21 cellular contexts compared by ENCODE assay signal in genomic region chr2:8225798-8226197, GRCh38.
DNase-seq lines count a peak whose midpoint lies in the region; ATAC-seq and TF ChIP-seq lines count a peak whose summit lies in the region.
"Had no signal": no experiment of that assay in that cellular context is flagged by ENCODE, and none has a peak within 500 bp of the region (broad histone marks: within the 10 kb centered on the region; RNA-seq: fewer than 3 reads in every experiment).

No MANE protein-coding gene starts in this region.

- CTCF ChIA-PET in activated CD8-positive, alpha-beta memory T cell treated with anti-CD3 and anti-CD28 coated beads, Interleukin-2, amount 10 ng/mL, durations not matched to agents 7 days and 5 days (lab: Charles Lee) = interaction anchor here (1.7 kb wide), 1 partner anchor 624 kb away, joined by 4 read pairs; no protein-coding TSS in a partner anchor

- H4K91ac ChIP-seq in mesenchymal stem cell (ENCODE audit: low read length) = no peak overlapping the region

- H3K27ac ChIP-seq in esophagus muscularis mucosa (replicated peaks in 1 of 4) (no peak overlapping the region), mesenchymal stem cell (ENCODE audit: low read length, poor library complexity, severe bottlenecking) (no peak overlapping the region), uterus (peak overlapping the region; percentile 16 to 26), gastroesophageal sphincter (no peak overlapping the region)
- H3K27ac ChIP-seq: A549 had no signal

- peak; percentile 15 for DNase-seq in activated CD8-positive, alpha-beta memory T cell treated with anti-CD3 and anti-CD28 coated beads, Interleukin-2, amount 10 ng/mL, durations not matched to agents 7 days and 5 days
- DNase-seq in activated CD8-positive, alpha-beta memory T cell treated with anti-CD3 and anti-CD28 coated beads, Interleukin-2, amount 50 U/mL, for 48 hours = no peak
- DNase-seq in esophagus muscularis mucosa (ENCODE audit: extremely low spot score) (peak; percentile 50), mesenchymal stem cell (no peak), uterus (no peak)
- no peak for DNase-seq in activated CD4-positive, alpha-beta T cell treated with anti-CD3 and anti-CD28 coated beads for 1 hour
- DNase-seq: 8988T; ACHN; AML-193; BE2C; Calu3; CD4-positive, alpha-beta memory T cell; COR-L47; DMS79 treated with DMSO at 0.1 percent for 48 hours; GF-D8; GOT3; HFFc6 had no signal

- 92% methylated on average over 6 of the region's 6 CpGs for WGBS in esophagus muscularis mucosa
- WGBS in mesenchymal stem cell = over 99% methylated on average over 6 of the region's 6 CpGs
- 70 to 72% methylated on average over 2 to 6 of the region's 6 CpGs for WGBS in gastroesophageal sphincter (ENCODE audit: low coverage in 1 of 2), 2 donors

- no peak for TF ChIP-seq POLR2A in esophagus muscularis mucosa (IDR thresholded peaks at IDR 0.05; ENCODE audit: low read depth)
- no peak for TF ChIP-seq POLR2A in uterus (IDR thresholded peaks at IDR 0.05)
- no peak for TF ChIP-seq POLR2A in gastroesophageal sphincter (IDR thresholded peaks at IDR 0.05)

- H3K27me3 Mint-ChIP-seq in activated CD8-positive, alpha-beta memory T cell treated with anti-CD3 and anti-CD28 coated beads, Interleukin-2, amount 10 ng/mL, durations not matched to agents 7 days and 5 days = no peaks in the 10 kb centered on the region
- H3K27me3 Mint-ChIP-seq: CD4-positive, alpha-beta memory T cell had no signal

- no peak overlapping the region for H4K8ac ChIP-seq in mesenchymal stem cell (ENCODE audit: low read length)

- TF ChIP-seq EP300 in esophagus muscularis mucosa (IDR thresholded peaks at IDR 0.05) (no peak), gastroesophageal sphincter (IDR thresholded peaks at IDR 0.05) (no peak)

- no peak overlapping the region for H3K14ac ChIP-seq in mesenchymal stem cell (ENCODE audit: low read length in 2 of 2)

- no peak overlapping the region for H3K4ac ChIP-seq in mesenchymal stem cell (ENCODE audit: low read depth in 1 of 2, low read length in 2 of 2)

- no peak overlapping the region for H3K4me3 ChIP-seq in esophagus muscularis mucosa
- no peak overlapping the region for H3K4me3 ChIP-seq in mesenchymal stem cell (ENCODE audit: insufficient read depth in 1 of 2, low read depth in 1 of 2, low read length in 2 of 2)
- H3K4me3 ChIP-seq in uterus = no peak overlapping the region
- no peak overlapping the region for H3K4me3 ChIP-seq in gastroesophageal sphincter
- H3K4me3 ChIP-seq: A549; BLaER1 treated with 17β-estradiol and CSF1 and Interleukin-3, amounts not matched to agents 10 nM and 100 nM; HAP-1 had no signal

- H3K4me3 Mint-ChIP-seq in activated CD8-positive, alpha-beta memory T cell treated with anti-CD3 and anti-CD28 coated beads, Interleukin-2, amount 10 ng/mL, durations not matched to agents 7 days and 5 days = no peak overlapping the region
- H3K4me3 Mint-ChIP-seq: CD4-positive, alpha-beta memory T cell; HFFc6 had no signal

- no peak for ATAC-seq in activated CD8-positive, alpha-beta memory T cell treated with anti-CD3 and anti-CD28 coated beads, Interleukin-2, amount 10 ng/mL, durations not matched to agents 7 days and 5 days
- no peak for ATAC-seq in gastroesophageal sphincter
- ATAC-seq: A549 had no signal

- no peak overlapping the region for H3K27ac Mint-ChIP-seq in activated CD8-positive, alpha-beta memory T cell treated with anti-CD3 and anti-CD28 coated beads, Interleukin-2, amount 10 ng/mL, durations not matched to agents 7 days and 5 days
- H3K27ac Mint-ChIP-seq: CD4-positive, alpha-beta memory T cell; HFFc6 had no signal

- H2BK15ac ChIP-seq in mesenchymal stem cell (ENCODE audit: low read depth, poor library complexity, severe bottlenecking) = peak overlapping the region; percentile 36

- no peak overlapping the region for H2AFZ ChIP-seq in mesenchymal stem cell (ENCODE audit: low read depth, low read length)

- H2AK5ac ChIP-seq in mesenchymal stem cell (ENCODE audit: low read length, severe bottlenecking) = no peak overlapping the region

- peaks cover 14% of the 10 kb centered on the region for H3K4me1 Mint-ChIP-seq in activated CD8-positive, alpha-beta memory T cell treated with anti-CD3 and anti-CD28 coated beads, Interleukin-2, amount 10 ng/mL, durations not matched to agents 7 days and 5 days

- H3K79me1 ChIP-seq in mesenchymal stem cell (replicated peaks; ENCODE audit: low read length, poor library complexity, severe bottlenecking) = no peaks in the 10 kb centered on the region

- H3K4me2 ChIP-seq in mesenchymal stem cell (ENCODE audit: low read length, poor library complexity, severe bottlenecking) = no peak overlapping the region
- H3K4me2 ChIP-seq: A549; BLaER1 treated with 17β-estradiol and CSF1 and Interleukin-3, amounts not matched to agents 10 nM and 100 nM had no signal

- no peak overlapping the region for H3K9ac ChIP-seq in mesenchymal stem cell (ENCODE audit: low read length)
- H3K9ac ChIP-seq: BLaER1 treated with 17β-estradiol and CSF1 and Interleukin-3, amounts not matched to agents 10 nM and 100 nM had no signal

- no peak overlapping the region for H3K23ac ChIP-seq in mesenchymal stem cell (ENCODE audit: low read length in 2 of 2)

- H3K36me3 ChIP-seq in esophagus muscularis mucosa = no peaks in the 10 kb centered on the region
- H3K36me3 ChIP-seq in mesenchymal stem cell (ENCODE audit: control insufficient read depth in 1 of 2, insufficient read depth in 2 of 2, low read depth in 1 of 2, low read length in 2 of 2) = no peaks in the 10 kb centered on the region
- H3K36me3 ChIP-seq in uterus = no peaks in the 10 kb centered on the region
- H3K36me3 ChIP-seq in gastroesophageal sphincter = no peaks in the 10 kb centered on the region
- H3K36me3 ChIP-seq: BE2C; BLaER1 treated with 17β-estradiol and CSF1 and Interleukin-3, amounts not matched to agents 10 nM and 100 nM; HAP-1 had no signal

- H2BK120ac ChIP-seq in mesenchymal stem cell (ENCODE audit: low read depth, low read length) = no peak overlapping the region

- intact Hi-C loops in esophagus muscularis mucosa (cut with DNase I) = no loop called here
- intact Hi-C loops in uterus (cut with DNase I; ENCODE audit: low total_unique reads) = no loop called here

- H3K4me1 ChIP-seq in esophagus muscularis mucosa (peaks cover 13 to 19% (median 17%) of the 10 kb centered on the region in 4 donors), mesenchymal stem cell (ENCODE audit: control insufficient read depth, insufficient read depth, low read depth, low read length) (no peaks in the 10 kb centered on the region), uterus (no peaks in the 10 kb centered on the region), gastroesophageal sphincter (peaks cover 0 to 21% (median 0%) of the 10 kb centered on the region in 3 donors)
- H3K4me1 ChIP-seq: HAP-1 had no signal

- no peak overlapping the region for H2BK5ac ChIP-seq in mesenchymal stem cell (ENCODE audit: low read depth, low read length, poor library complexity, severe bottlenecking)

- H3K9me3 Mint-ChIP-seq in activated CD8-positive, alpha-beta memory T cell treated with anti-CD3 and anti-CD28 coated beads, Interleukin-2, amount 10 ng/mL, durations not matched to agents 7 days and 5 days (ENCODE audit: low read depth) = no peaks in the 10 kb centered on the region
- H3K9me3 Mint-ChIP-seq: HFFc6 had no signal

- no peaks in the 10 kb centered on the region for H3K9me3 ChIP-seq in esophagus muscularis mucosa
- H3K9me3 ChIP-seq in mesenchymal stem cell (ENCODE audit: control insufficient read depth, low read length) = no peaks in the 10 kb centered on the region
- H3K9me3 ChIP-seq in uterus = no peaks in the 10 kb centered on the region
- H3K9me3 ChIP-seq in gastroesophageal sphincter = no peaks in the 10 kb centered on the region
- H3K9me3 ChIP-seq: A549, BE2C, HAP-1 had no signal

- H3K18ac ChIP-seq in mesenchymal stem cell (ENCODE audit: low read depth in 1 of 2, low read length in 2 of 2) = no peak overlapping the region

- no peaks in the 10 kb centered on the region for H3K27me3 ChIP-seq in esophagus muscularis mucosa
- H3K27me3 ChIP-seq in mesenchymal stem cell (ENCODE audit: control insufficient read depth in 1 of 2, insufficient read depth in 1 of 2, low read length in 2 of 2) = no peaks in the 10 kb centered on the region
- H3K27me3 ChIP-seq in uterus = no peaks in the 10 kb centered on the region
- no peaks in the 10 kb centered on the region for H3K27me3 ChIP-seq in gastroesophageal sphincter
- H3K27me3 ChIP-seq: BE2C; BLaER1 treated with 17β-estradiol and CSF1 and Interleukin-3, amounts not matched to agents 10 nM and 100 nM had no signal

- peaks cover 7% of the 10 kb centered on the region for H3K36me3 Mint-ChIP-seq in activated CD8-positive, alpha-beta memory T cell treated with anti-CD3 and anti-CD28 coated beads, Interleukin-2, amount 10 ng/mL, durations not matched to agents 7 days and 5 days

- no peak for TF ChIP-seq CTCF in esophagus muscularis mucosa (IDR thresholded peaks at IDR 0.05)
- TF ChIP-seq CTCF in uterus (IDR thresholded peaks at IDR 0.05) = no peak
- no peak for TF ChIP-seq CTCF in gastroesophageal sphincter (IDR thresholded peaks at IDR 0.05)

- no peak overlapping the region for H2BK12ac ChIP-seq in mesenchymal stem cell (ENCODE audit: low read length in 2 of 2)

Comparison
In these comparisons a context has a peak if more than half of its experiments do, and no peak if none do; other contexts are left out.
1. DNase-seq: peak in activated CD8-positive, alpha-beta memory T cell treated with anti-CD3 and anti-CD28 coated beads, Interleukin-2, amount 10 ng/mL, durations not matched to agents 7 days and 5 days (single experiment) and esophagus muscularis mucosa (single experiment); none in activated CD8-positive, alpha-beta memory T cell treated with anti-CD3 and anti-CD28 coated beads, Interleukin-2, amount 50 U/mL, for 48 hours (single experiment), mesenchymal stem cell (single experiment), uterus (0 of 2) and activated CD4-positive, alpha-beta T cell treated with anti-CD3 and anti-CD28 coated beads for 1 hour (single experiment).
2. H3K27ac ChIP-seq: peak in uterus (2 of 2); none in esophagus muscularis mucosa (0 of 4), mesenchymal stem cell (single experiment) and gastroesophageal sphincter (0 of 4).